In genomic region chr18:47605093-47605492, GRCh38 we compare ENCODE assay signal across 20 cellular contexts.
DNase-seq lines count a peak whose midpoint lies in the region; ATAC-seq and TF ChIP-seq lines count a peak whose summit lies in the region.
"Had no signal": no experiment of that assay in that cellular context is flagged by ENCODE, and none has a peak within 500 bp of the region (broad histone marks: within the 10 kb centered on the region; RNA-seq: fewer than 3 reads in every experiment).

No MANE protein-coding gene starts in this region.

- peak overlapping the region; percentile 7 for H3K18ac ChIP-seq in mesendoderm (ENCODE audit: low read length)

- H3K4me2 ChIP-seq in mesendoderm (ENCODE audit: low read length), result no peak overlapping the region
- H3K4me2 ChIP-seq: PC-9 had no signal

- no peak overlapping the region for H3K56ac ChIP-seq in mesendoderm (ENCODE audit: low read length)

- no peak overlapping the region for H3K9ac ChIP-seq in mesendoderm (ENCODE audit: low read length)

- no peak for ATAC-seq in HG02642 (IDR thresholded peaks at IDR 0.05; ENCODE audit: poor library complexity, unreplicated experiment)
- no peak for ATAC-seq in HG02870 (IDR thresholded peaks at IDR 0.05; ENCODE audit: unreplicated experiment)
- ATAC-seq: CD8-positive, alpha-beta T cell had no signal

- H3K4me3 ChIP-seq in coronary artery (no peak overlapping the region), mesendoderm (ENCODE audit: low read length) (no peak overlapping the region)
- H3K4me3 ChIP-seq: PC-9 had no signal

- H3K27me3 ChIP-seq in mesendoderm (ENCODE audit: insufficient read depth, low read length, poor library complexity), result no peaks in the 10 kb centered on the region

- peak in 2 of 3 experiments; percentile 19 to 63 for DNase-seq in NCI-H1417 (lab: John Stamatoyannopoulos, UW)
- DNase-seq in NCI-H1417 treated with DMSO at 0.1 percent for 48 hours (lab: John Stamatoyannopoulos, UW), result no peak
- DNase-seq in coronary artery (ENCODE audit: low spot score), result peak; percentile 26
- DNase-seq in mesendoderm, result no peak
- no peak for DNase-seq in Ammon's horn (ENCODE audit: low spot score)
- DNase-seq in nucleus accumbens (lab: John Stamatoyannopoulos, UW), result no peak
- DNase-seq: ACHN; C1 segment of cervical spinal cord; CD8-positive, alpha-beta T cell; Karpas-422; MV-4-11; NCI-H2081; NCI-H510A; NCI-H748 treated with DMSO at 0.1 percent for 48 hours; PC-9; RPMI8226; SHP77 had no signal

- H2AK5ac ChIP-seq in mesendoderm (ENCODE audit: low read length), result no peak overlapping the region

- no peak overlapping the region for H2BK120ac ChIP-seq in mesendoderm (ENCODE audit: low read depth, low read length)

- no peaks in the 10 kb centered on the region for H3K36me3 ChIP-seq in mesendoderm (ENCODE audit: control insufficient read depth, insufficient read depth, low read length)

- H3K4ac ChIP-seq in mesendoderm (ENCODE audit: low read depth, low read length), result peak overlapping the region; percentile 94

- peaks cover 9% of the 10 kb centered on the region for H3K4me1 ChIP-seq in mesendoderm (ENCODE audit: control insufficient read depth, low read depth, low read length)

- H2BK15ac ChIP-seq in mesendoderm (replicated peaks; ENCODE audit: low read depth), result no peak overlapping the region

- peak overlapping the region; percentile 31 for H2BK5ac ChIP-seq in mesendoderm (ENCODE audit: low read length)

- no peak overlapping the region for H4K5ac ChIP-seq in mesendoderm (ENCODE audit: low read length)

- TF ChIP-seq CTCF in coronary artery (IDR thresholded peaks at IDR 0.05), result no peak

- H3K27ac ChIP-seq in coronary artery (no peak overlapping the region), mesendoderm (ENCODE audit: low read depth, low read length) (no peak overlapping the region)
- H3K27ac ChIP-seq: 22Rv1, PC-9 had no signal

- no CpG with 5 or more reads among the region's 1 CpG for WGBS in mesendoderm (ENCODE audit: extremely low coverage, insufficient coverage, low lambda C conversion rate)

- H3K23ac ChIP-seq in mesendoderm (ENCODE audit: low read length), result no peak overlapping the region

- H3K79me2 ChIP-seq in mesendoderm (ENCODE audit: control insufficient read depth, insufficient read depth, low read length), result no peaks in the 10 kb centered on the region

- no peaks in the 10 kb centered on the region for H3K79me1 ChIP-seq in mesendoderm (ENCODE audit: low read length)

- no peak overlapping the region for H4K8ac ChIP-seq in mesendoderm (ENCODE audit: low read depth, low read length)

Comparison
In these comparisons a context has a peak if more than half of its experiments do, and no peak if none do; other contexts are left out.
1. DNase-seq: peak in NCI-H1417 (2 of 3) and coronary artery (single experiment); none in NCI-H1417 treated with DMSO at 0.1 percent for 48 hours (single experiment), mesendoderm (single experiment), Ammon's horn (single experiment) and nucleus accumbens (0 of 56).